ENCODE assay signal across 8 cellular contexts in the genomic region with DNA sequence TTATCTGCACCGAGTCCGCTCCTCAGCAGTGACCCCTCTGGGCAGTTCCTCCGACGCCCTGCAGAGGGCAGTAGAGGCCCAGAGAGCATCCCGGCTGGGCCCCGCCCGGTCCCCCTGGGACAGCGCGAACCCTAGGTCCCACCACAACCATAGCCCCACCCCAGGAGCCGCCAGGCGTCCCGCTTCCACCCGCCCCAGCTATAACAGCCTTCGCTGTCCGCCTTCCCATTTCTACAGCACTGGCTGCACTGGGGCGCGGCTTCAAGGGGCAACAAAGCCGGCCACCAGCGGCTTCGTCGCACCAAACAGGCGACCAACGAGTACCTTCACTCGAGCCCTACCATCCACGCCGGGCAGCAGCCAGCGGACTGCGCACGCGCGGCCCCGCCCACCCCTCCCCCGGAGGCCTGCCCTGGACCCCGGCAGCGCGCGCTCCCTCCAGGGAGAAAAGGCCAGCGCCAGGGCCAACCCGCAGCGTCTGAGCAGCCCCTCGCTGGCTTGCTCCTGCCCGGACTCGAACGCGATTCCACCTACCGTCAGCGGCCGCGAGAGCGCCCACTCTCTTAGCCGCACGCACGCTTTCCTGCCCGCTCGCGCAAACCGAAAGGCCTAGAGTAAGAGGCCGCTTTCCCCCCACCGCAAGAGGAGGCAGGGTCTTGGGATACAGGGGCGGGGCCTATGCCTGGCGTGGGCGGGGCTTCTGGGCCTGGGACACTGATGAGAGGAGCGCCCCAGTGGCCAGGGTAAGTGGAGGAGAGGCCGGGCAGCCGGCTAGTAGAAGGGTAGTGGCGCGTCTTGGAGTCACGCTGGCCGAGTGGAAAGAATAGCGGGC. TPM values are rescaled to one million over a fixed set of nuclear protein-coding genes. Genes with fewer than 3 reads are reported as not detected.
DNase-seq lines count a peak whose midpoint lies in the region; ATAC-seq and TF ChIP-seq lines count a peak whose summit lies in the region.

A gene with protein sequence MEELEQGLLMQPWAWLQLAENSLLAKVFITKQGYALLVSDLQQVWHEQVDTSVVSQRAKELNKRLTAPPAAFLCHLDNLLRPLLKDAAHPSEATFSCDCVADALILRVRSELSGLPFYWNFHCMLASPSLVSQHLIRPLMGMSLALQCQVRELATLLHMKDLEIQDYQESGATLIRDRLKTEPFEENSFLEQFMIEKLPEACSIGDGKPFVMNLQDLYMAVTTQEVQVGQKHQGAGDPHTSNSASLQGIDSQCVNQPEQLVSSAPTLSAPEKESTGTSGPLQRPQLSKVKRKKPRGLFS (minus strand): TSS at position 630 of the 832 bp plus-strand sequence. CDS start 2,453 bp downstream, outside the sequence.

- H3K27ac ChIP-seq in esophagus muscularis mucosa (replicated peaks in 1 of 4), result peak within 1 kb of the TSS; percentile 93 to 97 (median 94)

- peak within 1 kb of the TSS; percentile 87 for H3K4me3 Mint-ChIP-seq in activated T-cell treated with anti-CD3 and anti-CD28 coated beads, Interleukin-2, amount 50 U/mL, for 4 hours
- peak within 1 kb of the TSS; percentile 83 to 99 (median 96) for H3K4me3 Mint-ChIP-seq in naive B cell
- peak within 1 kb of the TSS; percentile 90 for H3K4me3 Mint-ChIP-seq in stimulated activated memory B cell treated with anti-CD40 and anti-IgM and Interleukin-4, amounts not matched to agents 10 μg/mL and 1 μg/mL and 100 μg/mL, for 72 hours

- TF ChIP-seq CTCF in esophagus muscularis mucosa (IDR thresholded peaks at IDR 0.05), result peak in 2 of 3 experiments; percentile 99

- H3K27me3 Mint-ChIP-seq in activated T-cell treated with anti-CD3 and anti-CD28 coated beads, Interleukin-2, amount 50 U/mL, for 4 hours (ENCODE audit: low read depth), result no peaks in the 10 kb centered on the region
- no peaks in the 10 kb centered on the region for H3K27me3 Mint-ChIP-seq in naive B cell
- no peaks in the 10 kb centered on the region for H3K27me3 Mint-ChIP-seq in stimulated activated memory B cell treated with anti-CD40 and anti-IgM and Interleukin-4, amounts not matched to agents 10 μg/mL and 1 μg/mL and 100 μg/mL, for 72 hours

- peak within 1 kb of the TSS; percentile 89 to 98 (median 96) for H3K27ac Mint-ChIP-seq in naive B cell
- H3K27ac Mint-ChIP-seq in stimulated activated memory B cell treated with anti-CD40 and anti-IgM and Interleukin-4, amounts not matched to agents 10 μg/mL and 1 μg/mL and 100 μg/mL, for 72 hours, result peak within 1 kb of the TSS; percentile 92

- no peaks in the 10 kb centered on the region for H3K9me3 ChIP-seq in esophagus muscularis mucosa

- no peak for TF ChIP-seq EP300 in esophagus muscularis mucosa (IDR thresholded peaks at IDR 0.05)

- H3K27me3 ChIP-seq in esophagus muscularis mucosa, result no peaks in the 10 kb centered on the region

- WGBS in esophagus muscularis mucosa, result under 1% methylated on average over 28 of the region's 70 CpGs

- DNase-seq in DMS53 treated with DMSO at 0.1 percent for 48 hours (lab: John Stamatoyannopoulos, UW; ENCODE audit: unreplicated experiment) (peak; percentile 65), esophagus muscularis mucosa (ENCODE audit: extremely low spot score) (peak; percentile 99), naive B cell (peak; percentile 94)
- DNase-seq in Jurkat, Clone E6-1 (ENCODE audit: low read depth, low spot score), result peak; percentile 80
- DNase-seq in activated T-cell treated with anti-CD3 and anti-CD28 coated beads, Interleukin-2, amount 50 U/mL, for 4 hours, result peak; percentile 94

- H3K36me3 Mint-ChIP-seq in activated T-cell treated with anti-CD3 and anti-CD28 coated beads, Interleukin-2, amount 50 U/mL, for 4 hours (ENCODE audit: insufficient read depth), result peaks cover 18% of the 10 kb centered on the region
- peaks cover 4 to 13% of the 10 kb centered on the region in 2 donors for H3K36me3 Mint-ChIP-seq in naive B cell
- peaks cover 40% of the 10 kb centered on the region for H3K36me3 Mint-ChIP-seq in stimulated activated memory B cell treated with anti-CD40 and anti-IgM and Interleukin-4, amounts not matched to agents 10 μg/mL and 1 μg/mL and 100 μg/mL, for 72 hours

- peak; percentile 4 for TF ChIP-seq POLR2A in esophagus muscularis mucosa (IDR thresholded peaks at IDR 0.05; ENCODE audit: low read depth)

- H3K9me3 Mint-ChIP-seq in activated T-cell treated with anti-CD3 and anti-CD28 coated beads, Interleukin-2, amount 50 U/mL, for 4 hours, result no peaks in the 10 kb centered on the region
- no peaks in the 10 kb centered on the region for H3K9me3 Mint-ChIP-seq in naive B cell
- no peaks in the 10 kb centered on the region for H3K9me3 Mint-ChIP-seq in stimulated activated memory B cell treated with anti-CD40 and anti-IgM and Interleukin-4, amounts not matched to agents 10 μg/mL and 1 μg/mL and 100 μg/mL, for 72 hours

- intact Hi-C loops in esophagus muscularis mucosa (cut with DNase I), result loop anchor here (1.0 to 5.0 kb wide), 2 partner anchors 47 to 136 kb away; a partner anchor contains a TSS

- peaks cover 12 to 27% (median 20%) of the 10 kb centered on the region in 4 donors for H3K36me3 ChIP-seq in esophagus muscularis mucosa

- H3K4me3 ChIP-seq in Jurkat, Clone E6-1 (ENCODE audit: low read length), result peak within 1 kb of the TSS; percentile 69
- H3K4me3 ChIP-seq in esophagus muscularis mucosa, result peak within 1 kb of the TSS; percentile 74 to 92 (median 82)

- H3K4me1 Mint-ChIP-seq in activated T-cell treated with anti-CD3 and anti-CD28 coated beads, Interleukin-2, amount 50 U/mL, for 4 hours (ENCODE audit: low read depth), result peaks cover 18% of the 10 kb centered on the region
- peaks cover 16 to 21% (median 20%) of the 10 kb centered on the region in 3 donors for H3K4me1 Mint-ChIP-seq in naive B cell
- H3K4me1 Mint-ChIP-seq in stimulated activated memory B cell treated with anti-CD40 and anti-IgM and Interleukin-4, amounts not matched to agents 10 μg/mL and 1 μg/mL and 100 μg/mL, for 72 hours, result peaks cover 28% of the 10 kb centered on the region

- ATAC-seq in GM21576 (IDR thresholded peaks at IDR 0.05; ENCODE audit: unreplicated experiment) (peak; percentile 82), naive B cell (ENCODE audit: low read depth in 2 of 2) (peak; percentile 82 to 85)
- peak; percentile 88 to 89 for ATAC-seq in activated T-cell treated with anti-CD3 and anti-CD28 coated beads, Interleukin-2, amount 50 U/mL, for 4 hours
- peak; percentile 94 for ATAC-seq in stimulated activated memory B cell treated with anti-CD40 and anti-IgM and Interleukin-4, amounts not matched to agents 10 μg/mL and 1 μg/mL and 100 μg/mL, for 72 hours

- H3K4me1 ChIP-seq in esophagus muscularis mucosa, result peaks cover 9 to 15% (median 14%) of the 10 kb centered on the region in 4 donors

TF ChIP-seq in PFSK-1, 5 proteins besides CTCF, POLR2A, EP300 and RAD21:
- TF ChIP-seq FOXP2 (optimal IDR thresholded peaks at IDR 0.05; ENCODE audit: borderline replicate concordance, extremely low read depth, extremely low read length, insufficient read depth) (no peak), SIN3A (IDR thresholded peaks at IDR 0.05; ENCODE audit: borderline replicate concordance, insufficient read depth, low read length) (peak; percentile 67; the same call in 1 of the 2 replicates), POLR2AphosphoS5 (IDR thresholded peaks at IDR 0.05; ENCODE audit: low read depth, low read length) (peak; percentile 81), TAF1 (IDR thresholded peaks at IDR 0.05; ENCODE audit: borderline replicate concordance, insufficient read depth, low read length) (no peak)
- TF ChIP-seq, protein P1, sequence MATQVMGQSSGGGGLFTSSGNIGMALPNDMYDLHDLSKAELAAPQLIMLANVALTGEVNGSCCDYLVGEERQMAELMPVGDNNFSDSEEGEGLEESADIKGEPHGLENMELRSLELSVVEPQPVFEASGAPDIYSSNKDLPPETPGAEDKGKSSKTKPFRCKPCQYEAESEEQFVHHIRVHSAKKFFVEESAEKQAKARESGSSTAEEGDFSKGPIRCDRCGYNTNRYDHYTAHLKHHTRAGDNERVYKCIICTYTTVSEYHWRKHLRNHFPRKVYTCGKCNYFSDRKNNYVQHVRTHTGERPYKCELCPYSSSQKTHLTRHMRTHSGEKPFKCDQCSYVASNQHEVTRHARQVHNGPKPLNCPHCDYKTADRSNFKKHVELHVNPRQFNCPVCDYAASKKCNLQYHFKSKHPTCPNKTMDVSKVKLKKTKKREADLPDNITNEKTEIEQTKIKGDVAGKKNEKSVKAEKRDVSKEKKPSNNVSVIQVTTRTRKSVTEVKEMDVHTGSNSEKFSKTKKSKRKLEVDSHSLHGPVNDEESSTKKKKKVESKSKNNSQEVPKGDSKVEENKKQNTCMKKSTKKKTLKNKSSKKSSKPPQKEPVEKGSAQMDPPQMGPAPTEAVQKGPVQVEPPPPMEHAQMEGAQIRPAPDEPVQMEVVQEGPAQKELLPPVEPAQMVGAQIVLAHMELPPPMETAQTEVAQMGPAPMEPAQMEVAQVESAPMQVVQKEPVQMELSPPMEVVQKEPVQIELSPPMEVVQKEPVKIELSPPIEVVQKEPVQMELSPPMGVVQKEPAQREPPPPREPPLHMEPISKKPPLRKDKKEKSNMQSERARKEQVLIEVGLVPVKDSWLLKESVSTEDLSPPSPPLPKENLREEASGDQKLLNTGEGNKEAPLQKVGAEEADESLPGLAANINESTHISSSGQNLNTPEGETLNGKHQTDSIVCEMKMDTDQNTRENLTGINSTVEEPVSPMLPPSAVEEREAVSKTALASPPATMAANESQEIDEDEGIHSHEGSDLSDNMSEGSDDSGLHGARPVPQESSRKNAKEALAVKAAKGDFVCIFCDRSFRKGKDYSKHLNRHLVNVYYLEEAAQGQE (IDR thresholded peaks at IDR 0.05; ENCODE audit: insufficient read depth in 1 of 2, low read depth in 2 of 2, low read length in 2 of 2), result 0 out of 4 replicates have a peak, but pooled peaks of 1 of the 2 experiments have one; percentile 12

RNA-seq across cellular contexts. Expression of the gene that starts here (rescaled TPM):
- polyA plus RNA-seq in Jurkat, Clone E6-1 (2012; ENCODE audit: insufficient read depth, insufficient read length), result 16.5 TPM
- polyA plus RNA-seq in PFSK-1 (2012; ENCODE audit: insufficient read length, low read depth), result 26.5 TPM
- total RNA-seq in activated T-cell treated with anti-CD3 and anti-CD28 coated beads, Interleukin-2, amount 50 U/mL, for 4 hours, result 10 to 100 TPM; 26.5 to 33.3 (median 30.1) TPM
- 10 to 100 TPM; 15.1 to 24.4 (median 17.8) TPM for total RNA-seq in esophagus muscularis mucosa
- 10 to 100 TPM; 24.8 to 31.5 (median 27.7) TPM for polyA plus RNA-seq in naive B cell (ENCODE audit: low read depth in 6 of 6)

Comparison
In these comparisons a context has a peak if more than half of its experiments do, and no peak if none do; other contexts are left out.
1. Peak in every context shown above with its lines: DNase-seq, ATAC-seq, H3K4me3 ChIP-seq and H3K27ac ChIP-seq.